ENCODE assay signal across 16 cellular contexts in the genomic region with DNA sequence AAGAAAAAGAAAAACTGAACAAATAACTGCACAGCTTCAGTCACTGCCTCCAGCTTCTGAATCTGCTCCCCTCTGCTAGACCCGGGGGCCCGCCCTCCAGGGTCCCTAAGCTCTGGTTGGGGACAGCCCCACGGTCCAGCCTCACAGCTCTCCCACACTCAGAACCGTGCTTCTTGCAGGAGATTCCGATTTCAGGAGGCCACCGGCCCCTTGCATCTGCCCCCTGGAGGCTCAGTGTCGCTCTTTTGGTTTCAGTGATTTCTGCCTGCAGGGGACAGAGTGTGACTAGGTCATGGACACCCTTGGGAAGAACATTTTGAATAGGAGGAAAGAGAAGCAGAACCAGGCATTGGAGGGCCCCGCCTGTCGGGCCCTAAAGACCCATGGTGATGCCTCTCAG. TPM values are rescaled to one million over a fixed set of nuclear protein-coding genes. Genes with fewer than 3 reads are reported as not detected.
DNase-seq lines count a peak whose midpoint lies in the region; ATAC-seq, FAIRE-seq and TF ChIP-seq lines count a peak whose summit lies in the region.
"Had no signal": no experiment of that assay in that cellular context is flagged by ENCODE, and none has a peak within 500 bp of the region (broad histone marks: within the 10 kb centered on the region; RNA-seq: fewer than 3 reads in every experiment).

No MANE protein-coding gene starts in this region.

- CTCF ChIA-PET in Caco-2 (lab: Charles Lee): interaction anchor here (0.7 to 1.6 kb wide), 5 partner anchors 9 to 47 kb away, joined by 3 to 6 read pairs (median 4); no protein-coding TSS in a partner anchor
- CTCF ChIA-PET in GM12878 (lab: Yijun Ruan, JAX): interaction anchor here (0.9 to 17.1 kb wide), 4 partner anchors 8 to 98 kb away, joined by 3 to 406 read pairs (median 7); no protein-coding TSS in a partner anchor

- no peak overlapping the region for H3K4me3 Mint-ChIP-seq in Caco-2 (ENCODE audit: unreplicated experiment)
- H3K4me3 Mint-ChIP-seq in HFFc6: no peak overlapping the region; the same call in 1 of the 2 replicates
- no peak overlapping the region for H3K4me3 Mint-ChIP-seq in activated T-helper 1 cell treated with anti-CD3 and anti-CD28 coated beads, Interleukin-12 subunit alpha, Interleukin-12 subunit beta, Interleukin-2, Interleukin-4 antibody, amounts not matched to agents 30 ng/mL and 10 ng/mL and 1 ng/mL, durations not matched to agents 14 hours and 24 hours and 36 hours
- H3K4me3 Mint-ChIP-seq: CD4-positive, alpha-beta memory T cell; nephron; stimulated activated memory B cell treated with anti-CD40 and anti-IgM and Interleukin-4, amounts not matched to agents 10 μg/mL and 1 μg/mL and 100 μg/mL, for 72 hours had no signal

- H3K36me3 Mint-ChIP-seq in Caco-2 (ENCODE audit: insufficient read depth, unreplicated experiment) (peaks cover 20% of the 10 kb centered on the region), HFFc6 (ENCODE audit: low read depth) (no peaks in the 10 kb centered on the region)
- H3K36me3 Mint-ChIP-seq in activated T-helper 1 cell treated with anti-CD3 and anti-CD28 coated beads, Interleukin-12 subunit alpha, Interleukin-12 subunit beta, Interleukin-2, Interleukin-4 antibody, amounts not matched to agents 30 ng/mL and 10 ng/mL and 1 ng/mL, durations not matched to agents 14 hours and 24 hours and 36 hours (ENCODE audit: low read depth): no peaks in the 10 kb centered on the region
- H3K36me3 Mint-ChIP-seq: CD4-positive, alpha-beta memory T cell; stimulated activated memory B cell treated with anti-CD40 and anti-IgM and Interleukin-4, amounts not matched to agents 10 μg/mL and 1 μg/mL and 100 μg/mL, for 72 hours had no signal

- no peak for FAIRE-seq in GM12878 (lab: Jason Lieb, UNC)
- FAIRE-seq: endometrium had no signal

- 25% methylated on average over 9 of the region's 9 CpGs for WGBS in GM12878 (ENCODE audit: insufficient coverage, insufficient replicate concordance, low lambda C conversion rate, missing lambda C conversion rate)

- peak; percentile 51 for ATAC-seq in GM12878
- no peak for ATAC-seq in HG02973 (IDR thresholded peaks at IDR 0.05; ENCODE audit: unreplicated experiment)

- H3K9me3 ChIP-seq in Caco-2 (no peaks in the 10 kb centered on the region), GM12878 (replicated peaks; ENCODE audit: control insufficient read depth, insufficient read depth, low read length) (no peaks in the 10 kb centered on the region), osteoblast (ENCODE audit: low read depth, low read length) (no peaks in the 10 kb centered on the region)
- H3K9me3 ChIP-seq: tibial artery had no signal

- SMC1A ChIA-PET in GM12878 (lab: Charles Lee; ENCODE audit: uncharacterized antibody, unreplicated experiment): interaction anchor here (1.3 to 1.9 kb wide), 2 partner anchors 36 to 96 kb away, joined by 3 to 8 read pairs; no protein-coding TSS in a partner anchor

- H3K27me3 Mint-ChIP-seq in Caco-2 (ENCODE audit: insufficient read depth, unreplicated experiment) (no peaks in the 10 kb centered on the region), HFFc6 (ENCODE audit: insufficient read depth) (peaks cover 8% of the 10 kb centered on the region)
- H3K27me3 Mint-ChIP-seq in activated T-helper 1 cell treated with anti-CD3 and anti-CD28 coated beads, Interleukin-12 subunit alpha, Interleukin-12 subunit beta, Interleukin-2, Interleukin-4 antibody, amounts not matched to agents 30 ng/mL and 10 ng/mL and 1 ng/mL, durations not matched to agents 14 hours and 24 hours and 36 hours (ENCODE audit: insufficient read depth): no peaks in the 10 kb centered on the region
- H3K27me3 Mint-ChIP-seq: CD4-positive, alpha-beta memory T cell; stimulated activated memory B cell treated with anti-CD40 and anti-IgM and Interleukin-4, amounts not matched to agents 10 μg/mL and 1 μg/mL and 100 μg/mL, for 72 hours had no signal

- no peak for TF ChIP-seq POLR2A in GM12878 (IDR thresholded peaks at IDR 0.05; ENCODE audit: low read depth, low read length)

- H3K4me1 ChIP-seq in Caco-2 (peaks cover 87% of the 10 kb centered on the region), GM12878 (ENCODE audit: control insufficient read depth, insufficient read depth, low read length) (no peaks in the 10 kb centered on the region), osteoblast (ENCODE audit: insufficient read depth, low read length) (no peaks in the 10 kb centered on the region)
- H3K4me1 ChIP-seq: tibial artery had no signal

- no TSS peak for BruUV-seq in Caco-2 (replicated peaks; lab: Mats Ljungman, UMichigan)
- BruUV-seq in GM12878 (replicated peaks; lab: Mats Ljungman, UMichigan): no TSS peak

- intact Hi-C loops in Caco-2 (cut with micrococcal nuclease; ENCODE audit: unreplicated experiment): no loop called here
- intact Hi-C loops in GM12878 (cut with micrococcal nuclease; ENCODE audit: unreplicated experiment): no loop called here
- intact Hi-C loops in activated T-helper 1 cell treated with anti-CD3 and anti-CD28 coated beads, Interleukin-12 subunit alpha, Interleukin-12 subunit beta, Interleukin-2, Interleukin-4 antibody, amounts not matched to agents 30 ng/mL and 10 ng/mL and 1 ng/mL, durations not matched to agents 14 hours and 24 hours and 36 hours (cut with micrococcal nuclease): no loop called here

- no peak overlapping the region for H3K4me2 ChIP-seq in GM12878 (ENCODE audit: control insufficient read depth, insufficient read depth)
- H3K4me2 ChIP-seq in osteoblast (ENCODE audit: insufficient read depth, low read length): no peak overlapping the region

- no peaks in the 10 kb centered on the region for H3K79me2 ChIP-seq in GM12878 (ENCODE audit: control insufficient read depth, insufficient read depth, low read length)
- no peaks in the 10 kb centered on the region for H3K79me2 ChIP-seq in osteoblast (ENCODE audit: insufficient read depth, low read length)

- TF ChIP-seq EP300 in GM12878 (IDR thresholded peaks at IDR 0.05; ENCODE audit: borderline replicate concordance in 1 of 2, control insufficient read depth in 1 of 2, low read depth in 2 of 2, low read length in 2 of 2): no peak

- H2AFZ ChIP-seq in GM12878 (ENCODE audit: control insufficient read depth, low read depth, low read length): no peak overlapping the region
- no peak overlapping the region for H2AFZ ChIP-seq in osteoblast (ENCODE audit: low read length)

- RAD21 ChIA-PET in GM12878 (lab: Charles Lee; ENCODE audit: unreplicated experiment): interaction anchor here (0.7 to 1.1 kb wide), 2 partner anchors 36 to 50 kb away, joined by 3 read pairs; no protein-coding TSS in a partner anchor

- peak; percentile 30 to 48 for TF ChIP-seq CTCF in Caco-2 (IDR thresholded peaks at IDR 0.05; ENCODE audit: insufficient read depth in 1 of 2, low read depth in 1 of 2, low read length in 1 of 2, severe bottlenecking in 1 of 2, unreplicated experiment in 1 of 2)
- peak; percentile 48; the same call in 1 of the 2 replicates for TF ChIP-seq CTCF in HFFc6 (IDR thresholded peaks at IDR 0.05)
- TF ChIP-seq CTCF in GM12878 (IDR thresholded peaks at IDR 0.05 in 2 of 3, conservative IDR thresholded peaks at IDR 0.05 in 1 of 3; ENCODE audit: control insufficient read depth in 2 of 3, extremely low read depth in 1 of 3, insufficient read depth in 1 of 3, low read depth in 3 of 3, low read length in 3 of 3): peak in 2 of 3 experiments; percentile 14 to 22; a peak in 2 of 6 replicates
- TF ChIP-seq CTCF in osteoblast (IDR thresholded peaks at IDR 0.05; ENCODE audit: extremely low read depth, low read depth, low read length): peak; percentile 5

- DNase-seq in Caco-2: peak; percentile 61 to 62
- no peak for DNase-seq in HFFc6
- DNase-seq in GM12878 (ENCODE audit: low read depth, low spot score): no peak
- no peak for DNase-seq in osteoblast (ENCODE audit: insufficient read length, low spot score, missing footprints)
- DNase-seq in stimulated activated CD4-positive, alpha-beta T cell treated with anti-CD3 and anti-CD28 coated beads, Interleukin-2, amount 100 ng/mL, for 48 hours: no peak
- no peak for DNase-seq in activated T-helper 1 cell treated with anti-CD3 and anti-CD28 coated beads, Interleukin-12 subunit alpha, Interleukin-12 subunit beta, Interleukin-2, Interleukin-4 antibody, amounts not matched to agents 30 ng/mL and 10 ng/mL and 1 ng/mL, durations not matched to agents 14 hours and 24 hours and 36 hours (ENCODE audit: low spot score)
- DNase-seq: activated effector memory CD4-positive, alpha-beta T cell treated with anti-CD3 and anti-CD28 coated beads, Interleukin-2, amount 50 U/mL, for 16 hours; CD4-positive, alpha-beta memory T cell; foreskin fibroblast; NK-92 treated with Interleukin-12 subunit alpha and Interleukin-12 subunit beta, amount 100 ng/mL, for 24 hours; T-helper 2 cell; tibial artery had no signal

- no peaks in the 10 kb centered on the region for H3K27me3 ChIP-seq in Caco-2 (replicated peaks; ENCODE audit: control insufficient read depth, insufficient read depth, low read length)
- H3K27me3 ChIP-seq in GM12878 (replicated peaks in 1 of 2; ENCODE audit: control insufficient read depth in 2 of 2, insufficient read depth in 2 of 2, low read length in 1 of 2): no peaks in the 10 kb centered on the region; a peak in 1 of 4 replicates
- H3K27me3 ChIP-seq in osteoblast (ENCODE audit: insufficient read depth, low read length): peaks cover 6% of the 10 kb centered on the region

- no peaks in the 10 kb centered on the region for H3K9me3 Mint-ChIP-seq in Caco-2 (ENCODE audit: unreplicated experiment)
- H3K9me3 Mint-ChIP-seq in HFFc6: no peaks in the 10 kb centered on the region
- H3K9me3 Mint-ChIP-seq in activated T-helper 1 cell treated with anti-CD3 and anti-CD28 coated beads, Interleukin-12 subunit alpha, Interleukin-12 subunit beta, Interleukin-2, Interleukin-4 antibody, amounts not matched to agents 30 ng/mL and 10 ng/mL and 1 ng/mL, durations not matched to agents 14 hours and 24 hours and 36 hours: no peaks in the 10 kb centered on the region
- H3K9me3 Mint-ChIP-seq: CD4-positive, alpha-beta memory T cell; nephron; stimulated activated memory B cell treated with anti-CD40 and anti-IgM and Interleukin-4, amounts not matched to agents 10 μg/mL and 1 μg/mL and 100 μg/mL, for 72 hours had no signal

- H3K27ac Mint-ChIP-seq in Caco-2 (ENCODE audit: unreplicated experiment): peak overlapping the region; percentile 43
- no peak overlapping the region for H3K27ac Mint-ChIP-seq in HFFc6
- H3K27ac Mint-ChIP-seq in activated T-helper 1 cell treated with anti-CD3 and anti-CD28 coated beads, Interleukin-12 subunit alpha, Interleukin-12 subunit beta, Interleukin-2, Interleukin-4 antibody, amounts not matched to agents 30 ng/mL and 10 ng/mL and 1 ng/mL, durations not matched to agents 14 hours and 24 hours and 36 hours: no peak overlapping the region
- H3K27ac Mint-ChIP-seq: nephron; stimulated activated memory B cell treated with anti-CD40 and anti-IgM and Interleukin-4, amounts not matched to agents 10 μg/mL and 1 μg/mL and 100 μg/mL, for 72 hours had no signal

- H4K20me1 ChIP-seq in GM12878 (ENCODE audit: control insufficient read depth, insufficient read depth): no peaks in the 10 kb centered on the region
- H4K20me1 ChIP-seq in osteoblast (ENCODE audit: insufficient read depth, low read length): no peaks in the 10 kb centered on the region

- POLR2A ChIA-PET in Caco-2 (lab: Charles Lee) (no interaction called here), GM12878 (lab: Charles Lee) (no interaction called here)

- H3K9ac ChIP-seq in GM12878 (ENCODE audit: control insufficient read depth, insufficient read depth, low read length): no peak overlapping the region

- H3K4me3 ChIP-seq in Caco-2 (ENCODE audit: low read depth, low read length) (no peak overlapping the region), GM12878 (no peak overlapping the region), osteoblast (ENCODE audit: insufficient read depth, low read length) (no peak overlapping the region)
- H3K4me3 ChIP-seq: tibial artery had no signal

- H3K4me1 Mint-ChIP-seq in Caco-2 (ENCODE audit: low read depth, unreplicated experiment): peaks cover 52% of the 10 kb centered on the region
- peaks cover 11% of the 10 kb centered on the region for H3K4me1 Mint-ChIP-seq in HFFc6 (ENCODE audit: low read depth)
- peaks cover 4% of the 10 kb centered on the region for H3K4me1 Mint-ChIP-seq in activated T-helper 1 cell treated with anti-CD3 and anti-CD28 coated beads, Interleukin-12 subunit alpha, Interleukin-12 subunit beta, Interleukin-2, Interleukin-4 antibody, amounts not matched to agents 30 ng/mL and 10 ng/mL and 1 ng/mL, durations not matched to agents 14 hours and 24 hours and 36 hours (ENCODE audit: low read depth)

- H3K36me3 ChIP-seq in Caco-2 (ENCODE audit: control insufficient read depth, insufficient read depth, low read length) (no peaks in the 10 kb centered on the region), GM12878 (ENCODE audit: control insufficient read depth in 2 of 2, insufficient read depth in 2 of 2, low read length in 1 of 2) (no peaks in the 10 kb centered on the region), osteoblast (ENCODE audit: insufficient read depth, low read length) (no peaks in the 10 kb centered on the region)
- H3K36me3 ChIP-seq: tibial artery had no signal

- H3K27ac ChIP-seq in GM12878 (ENCODE audit: control insufficient read depth, insufficient read depth): no peak overlapping the region
- no peak overlapping the region for H3K27ac ChIP-seq in osteoblast (ENCODE audit: low read depth, low read length)
- H3K27ac ChIP-seq: tibial artery had no signal

- in situ Hi-C loops in GM12878 (cut with MboI): no loop called here

- TF ChIP-seq RAD21 in GM12878 (IDR thresholded peaks at IDR 0.05; ENCODE audit: insufficient read depth, low read depth, low read length): no peak

RNA-seq across cellular contexts. Expression of a gene that starts 23.1 kb away (rescaled TPM):
- 6,280 and 6,333 TPM in 2 replicates for total RNA-seq in Caco-2 (2022)
- 1,000 to 10,000 TPM; 1,897 to 2,167 (median 1,932) TPM for total RNA-seq in HFFc6 (2021; fragmentation: NEBNext Ultra II Directional; extraction: Animal tissue kit (Norgen Biotek cat#: 25700))
- total RNA-seq in GM12878 (2013; cell fraction: nucleolus; rRNA removed): 327 and 328 TPM in 2 replicates
- total RNA-seq in GM12878 (2014; rRNA removed): 3,162 and 3,203 TPM in 2 replicates
- 4,299 and 4,364 TPM in 2 replicates for total RNA-seq in GM12878 (2014; rRNA removed; fragmentation: Illumina TruSeq; extraction: Trizol)
- 4,496 and 4,555 TPM in 2 replicates for total RNA-seq in GM12878 (2021)
- 8,364 TPM for polyA plus RNA-seq in GM12878 (2011; ENCODE audit: low read depth)
- 4,355 and 4,741 TPM in 2 replicates for polyA plus RNA-seq in GM12878 (2011; rRNA removed)
- 4,091 and 4,155 TPM in 2 replicates for polyA plus RNA-seq in GM12878 (2011; cell fraction: cytosol; rRNA removed)
- polyA plus RNA-seq in GM12878 (2011; cell fraction: nucleus; rRNA removed): 1,814 and 1,991 TPM in 2 replicates
- polyA plus RNA-seq in GM12878 (2012): 6,227 and 7,157 TPM in 2 replicates
- 5,039 and 6,875 TPM in 2 replicates for polyA plus RNA-seq in GM12878 (2014; fragmentation: Illumina TruSeq; extraction: Trizol)
- 1,000 to 10,000 TPM; 7,007 to 9,556 TPM for polyA plus RNA-seq in GM12878 (2014; fragmentation: Nextera tagmentation; extraction: Ambion mirVana)
- polyA plus RNA-seq in GM12878 (2014; rRNA removed): 4,204 and 4,437 TPM in 2 replicates
- 1,000 to 10,000 TPM; 2,127 to 2,136 TPM for polyA plus RNA-seq in GM12878 (2016; fragmentation: Nextera tagmentation; extraction: Ambion mirVana)
- polyA minus RNA-seq in GM12878 (2011; rRNA and poly(A)+ RNA removed): 1,578 and 1,840 TPM in 2 replicates
- polyA minus RNA-seq in GM12878 (2011; cell fraction: cytosol; rRNA and poly(A)+ RNA removed): 561 and 590 TPM in 2 replicates
- 168 and 212 TPM in 2 replicates for polyA minus RNA-seq in GM12878 (2011; cell fraction: nucleus; rRNA and poly(A)+ RNA removed)
- total RNA-seq in osteoblast: 1,511 and 1,512 TPM in 2 replicates
- 2,822 and 2,924 TPM in 2 replicates for total RNA-seq in activated T-helper 1 cell treated with anti-CD3 and anti-CD28 coated beads, Interleukin-12 subunit alpha, Interleukin-12 subunit beta, Interleukin-2, Interleukin-4 antibody, amounts not matched to agents 30 ng/mL and 10 ng/mL and 1 ng/mL, durations not matched to agents 14 hours and 24 hours and 36 hours

RNA-seq across cellular contexts. Expression of a gene that starts 24.7 kb away (rescaled TPM):
- total RNA-seq in Caco-2 (2022) (115 and 116 TPM in 2 replicates), GM12878 (2014; rRNA removed) (1.0 and 1.5 TPM in 2 replicates), GM12878 (2014; rRNA removed; fragmentation: Illumina TruSeq; extraction: Trizol) (2.3 TPM in 2 replicates), GM12878 (2021) (2.9 and 3.0 TPM in 2 replicates), osteoblast (14.5 and 19.4 TPM in 2 replicates)
- 10 to 100 TPM; 10.8 to 14.4 (median 11.2) TPM for total RNA-seq in HFFc6 (2021; fragmentation: NEBNext Ultra II Directional; extraction: Animal tissue kit (Norgen Biotek cat#: 25700))
- 30.0 and 32.4 TPM in 2 replicates for total RNA-seq in GM12878 (2013; cell fraction: nucleolus; rRNA removed)
- 1.2 TPM for polyA plus RNA-seq in GM12878 (2011; ENCODE audit: low read depth)
- polyA plus RNA-seq in GM12878 (2011; rRNA removed) (7.5 and 12.9 TPM in 2 replicates), GM12878 (2014; fragmentation: Illumina TruSeq; extraction: Trizol) (1.1 and 1.8 TPM in 2 replicates), GM12878 (2014; fragmentation: Nextera tagmentation; extraction: Ambion mirVana) (under 1 TPM; 0.42 TPM), GM12878 (2014; rRNA removed) (1.6 and 1.8 TPM in 2 replicates), GM12878 (2016; fragmentation: Nextera tagmentation; extraction: Ambion mirVana) (under 1 TPM; 0.39 to 0.42 TPM)
- polyA plus RNA-seq in GM12878 (2011; cell fraction: cytosol; rRNA removed): 15.9 and 18.2 TPM in 2 replicates
- polyA plus RNA-seq in GM12878 (2011; cell fraction: nucleus; rRNA removed): 15.6 and 17.4 TPM in 2 replicates
- polyA plus RNA-seq in GM12878 (2012): 1.4 and 2.4 TPM in 2 replicates
- 47.7 and 49.8 TPM in 2 replicates for polyA minus RNA-seq in GM12878 (2011; rRNA and poly(A)+ RNA removed)
- polyA minus RNA-seq in GM12878 (2011; cell fraction: cytosol; rRNA and poly(A)+ RNA removed): 7.7 and 9.0 TPM in 2 replicates
- 17.9 and 26.8 TPM in 2 replicates for polyA minus RNA-seq in GM12878 (2011; cell fraction: nucleus; rRNA and poly(A)+ RNA removed)
- 15.3 and 16.0 TPM in 2 replicates for total RNA-seq in activated T-helper 1 cell treated with anti-CD3 and anti-CD28 coated beads, Interleukin-12 subunit alpha, Interleukin-12 subunit beta, Interleukin-2, Interleukin-4 antibody, amounts not matched to agents 30 ng/mL and 10 ng/mL and 1 ng/mL, durations not matched to agents 14 hours and 24 hours and 36 hours

RNA-seq across cellular contexts. Expression of a gene that starts 56.8 kb away (rescaled TPM):
- total RNA-seq in Caco-2 (2022) (46.0 and 51.4 TPM in 2 replicates), GM12878 (2014; rRNA removed) (0.34 and 0.49 TPM in 2 replicates), GM12878 (2014; rRNA removed; fragmentation: Illumina TruSeq; extraction: Trizol) (not detected in 2 replicates), GM12878 (2021) (0.13 and 0.21 TPM in 2 replicates), osteoblast (2.4 and 4.3 TPM in 2 replicates)
- total RNA-seq in HFFc6 (2021; fragmentation: NEBNext Ultra II Directional; extraction: Animal tissue kit (Norgen Biotek cat#: 25700)): not detected
- not detected in 2 replicates for total RNA-seq in GM12878 (2013; cell fraction: nucleolus; rRNA removed)
- 0.09 TPM for polyA plus RNA-seq in GM12878 (2011; ENCODE audit: low read depth)
- polyA plus RNA-seq in GM12878 (2011; rRNA removed) (0.15 TPM in 1 of 2 replicates, not detected in the other), GM12878 (2014; fragmentation: Illumina TruSeq; extraction: Trizol) (0.09 TPM in 1 of 2 replicates, not detected in the other), GM12878 (2014; fragmentation: Nextera tagmentation; extraction: Ambion mirVana) (under 1 TPM; 0.04 to 0.06 TPM), GM12878 (2014; rRNA removed) (0.15 and 0.28 TPM in 2 replicates), GM12878 (2016; fragmentation: Nextera tagmentation; extraction: Ambion mirVana) (under 1 TPM; 0.09 to 0.33 TPM)
- not detected in 2 replicates for polyA plus RNA-seq in GM12878 (2011; cell fraction: cytosol; rRNA removed)
- 0.07 and 0.18 TPM in 2 replicates for polyA plus RNA-seq in GM12878 (2011; cell fraction: nucleus; rRNA removed)
- polyA plus RNA-seq in GM12878 (2012): 0.49 and 0.55 TPM in 2 replicates
- polyA minus RNA-seq in GM12878 (2011; rRNA and poly(A)+ RNA removed): not detected in 2 replicates
- polyA minus RNA-seq in GM12878 (2011; cell fraction: cytosol; rRNA and poly(A)+ RNA removed): 0.52 TPM in 1 of 2 replicates, not detected in the other
- polyA minus RNA-seq in GM12878 (2011; cell fraction: nucleus; rRNA and poly(A)+ RNA removed): 0.19 TPM in 1 of 2 replicates, not detected in the other
- 2.5 and 2.8 TPM in 2 replicates for total RNA-seq in activated T-helper 1 cell treated with anti-CD3 and anti-CD28 coated beads, Interleukin-12 subunit alpha, Interleukin-12 subunit beta, Interleukin-2, Interleukin-4 antibody, amounts not matched to agents 30 ng/mL and 10 ng/mL and 1 ng/mL, durations not matched to agents 14 hours and 24 hours and 36 hours

Comparison
In these comparisons a context has a peak if more than half of its experiments do, and no peak if none do; other contexts are left out.
1. DNase-seq: peak in Caco-2 (2 of 2); none in HFFc6 (single experiment), GM12878 (single experiment), osteoblast (single experiment), stimulated activated CD4-positive, alpha-beta T cell treated with anti-CD3 and anti-CD28 coated beads, Interleukin-2, amount 100 ng/mL, for 48 hours (0 of 2) and activated T-helper 1 cell treated with anti-CD3 and anti-CD28 coated beads, Interleukin-12 subunit alpha, Interleukin-12 subunit beta, Interleukin-2, Interleukin-4 antibody, amounts not matched to agents 30 ng/mL and 10 ng/mL and 1 ng/mL, durations not matched to agents 14 hours and 24 hours and 36 hours (single experiment).
2. Peak in every context shown above with its lines, with median percentiles within 50 percentile points of each other: CTCF ChIP-seq.